13 cellular contexts compared by ENCODE assay signal in the genomic region with DNA sequence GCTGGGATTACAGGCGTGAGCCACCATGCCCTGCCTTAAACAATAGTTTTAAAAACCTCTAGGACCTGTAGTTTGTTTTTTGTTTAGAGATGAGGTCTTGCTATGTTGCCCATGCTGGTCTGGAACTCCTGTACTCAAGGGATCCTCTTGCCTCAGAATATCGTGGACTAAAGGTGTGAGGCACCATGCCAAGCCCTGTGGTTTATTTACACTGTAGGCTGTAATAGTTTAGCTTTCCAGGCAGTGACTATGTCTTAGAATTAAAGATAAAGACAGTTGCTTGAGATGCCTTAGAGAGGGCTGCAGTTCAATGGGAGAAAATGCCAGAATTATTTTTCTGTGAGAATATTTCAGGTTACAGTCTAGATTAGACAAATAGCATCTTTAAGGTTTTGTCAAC.
DNase-seq lines count a peak whose midpoint lies in the region; ATAC-seq, FAIRE-seq and TF ChIP-seq lines count a peak whose summit lies in the region.
"Had no signal": no experiment of that assay in that cellular context is flagged by ENCODE, and none has a peak within 500 bp of the region (broad histone marks: within the 10 kb centered on the region; RNA-seq: fewer than 3 reads in every experiment).

No MANE protein-coding gene starts in this region.

- CTCF ChIA-PET in activated CD4-positive, alpha-beta T cell treated with anti-CD3 and anti-CD28 coated beads for 36 hours (lab: Charles Lee): interaction anchor here (0.8 to 1.6 kb wide), 2 partner anchors 72 to 396 kb away, joined by 3 to 4 read pairs; no protein-coding TSS in a partner anchor
- CTCF ChIA-PET in HepG2 (lab: Yijun Ruan, JAX; ENCODE audit: low intra/inter-chr PET ratio, low total read pairs): no interaction called here

- no peak overlapping the region for H3K4me3 Mint-ChIP-seq in activated CD4-positive, alpha-beta T cell treated with anti-CD3 and anti-CD28 coated beads for 36 hours

- no peaks in the 10 kb centered on the region for H3K36me3 ChIP-seq in SU-DHL-6 (ENCODE audit: low read length)
- no peaks in the 10 kb centered on the region for H3K36me3 ChIP-seq in HepG2 (replicated peaks in 1 of 2; ENCODE audit: control insufficient read depth in 1 of 2, insufficient read depth in 2 of 2, low read length in 2 of 2)
- H3K36me3 ChIP-seq in SJCRH30: no peaks in the 10 kb centered on the region

- no peak overlapping the region for H3K4me3 ChIP-seq in SU-DHL-6 (ENCODE audit: insufficient read depth, low read length, poor library complexity, severe bottlenecking)
- no peak overlapping the region for H3K4me3 ChIP-seq in epithelial cell of esophagus (ENCODE audit: low read length)
- H3K4me3 ChIP-seq in HepG2 (replicated peaks in 1 of 3; ENCODE audit: insufficient read depth in 1 of 3, low read depth in 2 of 3, low read length in 3 of 3): no peak overlapping the region
- H3K4me3 ChIP-seq in SJCRH30: no peak overlapping the region

- in situ Hi-C loops in HepG2 (cut with HindIII; ENCODE audit: extremely low pct_ligation_motif_present, low pct_unique_long_range_greater_than_20kb): loop anchor here (5.0 kb wide), 1 partner anchor 63 kb away; no protein-coding TSS in a partner anchor

- no peaks in the 10 kb centered on the region for H3K27me3 Mint-ChIP-seq in activated CD4-positive, alpha-beta T cell treated with anti-CD3 and anti-CD28 coated beads for 36 hours

- peak overlapping the region; percentile 92 for H3K27ac ChIP-seq in SU-DHL-6 (ENCODE audit: low read depth, low read length)
- no peak overlapping the region for H3K27ac ChIP-seq in HepG2 (ENCODE audit: extremely low read length, insufficient read depth, low read length)
- H3K27ac ChIP-seq in SJCRH30: no peak overlapping the region

- H3K4me1 ChIP-seq in HepG2 (ENCODE audit: insufficient read depth, low read length) (peaks cover 46% of the 10 kb centered on the region), SJCRH30 (no peaks in the 10 kb centered on the region)

- H3K9me2 ChIP-seq in SU-DHL-6 (replicated peaks; ENCODE audit: insufficient read depth, low read length): no peaks in the 10 kb centered on the region

- H3K4me1 Mint-ChIP-seq in activated CD4-positive, alpha-beta T cell treated with anti-CD3 and anti-CD28 coated beads for 36 hours: peaks cover 64% of the 10 kb centered on the region

- H3K9me3 Mint-ChIP-seq in activated CD4-positive, alpha-beta T cell treated with anti-CD3 and anti-CD28 coated beads for 36 hours (ENCODE audit: low read depth): peaks cover 4% of the 10 kb centered on the region

- ATAC-seq in activated CD4-positive, alpha-beta T cell treated with anti-CD3 and anti-CD28 coated beads for 36 hours: no peak
- no peak for ATAC-seq in HepG2
- ATAC-seq: left ventricle myocardium superior, Panc1 had no signal

- no peak for TF ChIP-seq RAD21 in HepG2 (CRISPR knock-in tag; IDR thresholded peaks at IDR 0.05)

- no TSS peak for BruUV-seq in HepG2 (replicated peaks; lab: Mats Ljungman, UMichigan)

- H3K27ac Mint-ChIP-seq in activated CD4-positive, alpha-beta T cell treated with anti-CD3 and anti-CD28 coated beads for 36 hours: peak overlapping the region; percentile 34

- intact Hi-C loops in activated CD4-positive, alpha-beta T cell treated with anti-CD3 and anti-CD28 coated beads for 36 hours (cut with DNase I, micrococcal nuclease): loop anchor here (5.0 to 10.0 kb wide), 4 partner anchors 110 to 940 kb away; partner anchors contain the start of gene MYB (in 1 of the 2)
- intact Hi-C loops in HepG2 (cut with micrococcal nuclease; ENCODE audit: unreplicated experiment): no loop called here

- no peak for FAIRE-seq in HepG2 (lab: Jason Lieb, UNC)

- WGBS in HepG2 (ENCODE audit: low lambda C conversion rate): 33% methylated on average over 2 of the region's 2 CpGs

- no peak for TF ChIP-seq EP300 in HepG2 (IDR thresholded peaks at IDR 0.05; ENCODE audit: low read depth in 2 of 2, low read length in 2 of 2)
- TF ChIP-seq EP300 in HepG2 (CRISPR knock-in tag; IDR thresholded peaks at IDR 0.05; ENCODE audit: borderline replicate concordance): no peak

- H3K4me2 ChIP-seq in SU-DHL-6 (ENCODE audit: low read depth, low read length, poor library complexity, severe bottlenecking): no peak overlapping the region
- H3K4me2 ChIP-seq in HepG2 (ENCODE audit: low read depth, low read length): no peak overlapping the region

- H3K9ac ChIP-seq in SU-DHL-6 (ENCODE audit: low read length) (no peak overlapping the region), HepG2 (ENCODE audit: insufficient read depth, low read depth, low read length) (no peak overlapping the region)

- POLR2A ChIA-PET in activated CD4-positive, alpha-beta T cell treated with anti-CD3 and anti-CD28 coated beads for 36 hours (lab: Charles Lee): no interaction called here
- POLR2A ChIA-PET in HepG2 (lab: Yijun Ruan, JAX): no interaction called here

- DNase-seq in activated CD4-positive, alpha-beta T cell treated with anti-CD3 and anti-CD28 coated beads for 36 hours: no peak
- DNase-seq in activated CD4-positive, alpha-beta T cell treated with anti-CD3 and anti-CD28 coated beads for 1 hour: no peak
- DNase-seq in epithelial cell of esophagus (ENCODE audit: low read depth) (peak; percentile 75), renal cortical epithelial cell (ENCODE audit: low read depth) (peak; percentile 77), SKM-1 (lab: John Stamatoyannopoulos, UW; ENCODE audit: unreplicated experiment) (no peak), HepG2 (ENCODE audit: low spot score) (no peak), SJCRH30 (no peak)
- DNase-seq: 8988T; KG1; left ventricle myocardium superior; stimulated activated CD4-positive, alpha-beta T cell treated with anti-CD3 and anti-CD28 coated beads, Interleukin-4, amount 100 ng/mL, for 24 hours had no signal

- H3K9me3 ChIP-seq in SU-DHL-6 (ENCODE audit: insufficient read depth, low read length): no peaks in the 10 kb centered on the region
- no peaks in the 10 kb centered on the region for H3K9me3 ChIP-seq in HepG2 (ENCODE audit: low read length)
- no peaks in the 10 kb centered on the region for H3K9me3 ChIP-seq in SJCRH30 (replicated peaks)

- H3K27me3 ChIP-seq in SU-DHL-6 (ENCODE audit: low read length): no peaks in the 10 kb centered on the region
- H3K27me3 ChIP-seq in HepG2 (ENCODE audit: control insufficient read depth in 1 of 2, insufficient read depth in 2 of 2, low read length in 2 of 2): no peaks in the 10 kb centered on the region
- no peaks in the 10 kb centered on the region for H3K27me3 ChIP-seq in SJCRH30

- H3K79me2 ChIP-seq in SU-DHL-6 (ENCODE audit: insufficient read depth, low read length): no peaks in the 10 kb centered on the region
- H3K79me2 ChIP-seq in HepG2 (ENCODE audit: insufficient read depth, low read length): no peaks in the 10 kb centered on the region

- H2AFZ ChIP-seq in SU-DHL-6 (ENCODE audit: low read depth, low read length, severe bottlenecking): no peak overlapping the region
- H2AFZ ChIP-seq in HepG2 (ENCODE audit: low read length): no peak overlapping the region

- TF ChIP-seq POLR2A in HepG2 (IDR thresholded peaks at IDR 0.05; ENCODE audit: insufficient read depth in 1 of 2, low read depth in 2 of 2, low read length in 2 of 2): no peak

- H3F3A ChIP-seq in SU-DHL-6 (ENCODE audit: insufficient read depth): peaks cover 44% of the 10 kb centered on the region

- peaks cover 4% of the 10 kb centered on the region for H3K36me3 Mint-ChIP-seq in activated CD4-positive, alpha-beta T cell treated with anti-CD3 and anti-CD28 coated beads for 36 hours (ENCODE audit: low read depth)

- H4K20me1 ChIP-seq in SU-DHL-6 (ENCODE audit: low read depth, low read length) (no peaks in the 10 kb centered on the region), HepG2 (ENCODE audit: insufficient read depth, low read length) (no peaks in the 10 kb centered on the region)

- TF ChIP-seq CTCF in SU-DHL-6 (IDR thresholded peaks at IDR 0.05; ENCODE audit: insufficient read depth, low read length, poor library complexity, severe bottlenecking) (no peak), epithelial cell of esophagus (IDR thresholded peaks at IDR 0.05; ENCODE audit: insufficient read depth, low read depth, low read length, missing control alignments) (no peak), HepG2 (CRISPR knock-in tag; IDR thresholded peaks at IDR 0.05) (no peak)

TF ChIP-seq in HepG2, 621 proteins besides CTCF, POLR2A, EP300 and RAD21 (continues in another document):
- no peak for TF ChIP-seq ZNF790 (CRISPR knock-in tag; IDR thresholded peaks at IDR 0.05; ENCODE audit: borderline replicate concordance)
- TF ChIP-seq BCL6 (CRISPR knock-in tag; IDR thresholded peaks at IDR 0.05): no peak
- TF ChIP-seq HOXA3 (CRISPR knock-in tag; IDR thresholded peaks at IDR 0.05): no peak
- TF ChIP-seq, protein P1, sequence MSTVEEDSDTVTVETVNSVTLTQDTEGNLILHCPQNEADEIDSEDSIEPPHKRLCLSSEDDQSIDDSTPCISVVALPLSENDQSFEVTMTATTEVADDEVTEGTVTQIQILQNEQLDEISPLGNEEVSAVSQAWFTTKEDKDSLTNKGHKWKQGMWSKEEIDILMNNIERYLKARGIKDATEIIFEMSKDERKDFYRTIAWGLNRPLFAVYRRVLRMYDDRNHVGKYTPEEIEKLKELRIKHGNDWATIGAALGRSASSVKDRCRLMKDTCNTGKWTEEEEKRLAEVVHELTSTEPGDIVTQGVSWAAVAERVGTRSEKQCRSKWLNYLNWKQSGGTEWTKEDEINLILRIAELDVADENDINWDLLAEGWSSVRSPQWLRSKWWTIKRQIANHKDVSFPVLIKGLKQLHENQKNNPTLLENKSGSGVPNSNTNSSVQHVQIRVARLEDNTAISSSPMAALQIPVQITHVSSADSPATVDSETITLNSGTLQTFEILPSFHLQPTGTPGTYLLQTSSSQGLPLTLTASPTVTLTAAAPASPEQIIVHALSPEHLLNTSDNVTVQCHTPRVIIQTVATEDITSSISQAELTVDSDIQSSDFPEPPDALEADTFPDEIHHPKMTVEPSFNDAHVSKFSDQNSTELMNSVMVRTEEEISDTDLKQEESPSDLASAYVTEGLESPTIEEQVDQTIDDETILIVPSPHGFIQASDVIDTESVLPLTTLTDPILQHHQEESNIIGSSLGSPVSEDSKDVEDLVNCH (CRISPR knock-in tag; IDR thresholded peaks at IDR 0.05): no peak
- TF ChIP-seq ZNF468 (CRISPR knock-in tag; IDR thresholded peaks at IDR 0.05): no peak

Comparison
In these comparisons a context has a peak if more than half of its experiments do, and no peak if none do; other contexts are left out.
1. DNase-seq: peak in epithelial cell of esophagus (single experiment) and renal cortical epithelial cell (single experiment); none in activated CD4-positive, alpha-beta T cell treated with anti-CD3 and anti-CD28 coated beads for 36 hours (single experiment), activated CD4-positive, alpha-beta T cell treated with anti-CD3 and anti-CD28 coated beads for 1 hour (single experiment), SKM-1 (single experiment), HepG2 (single experiment) and SJCRH30 (0 of 2).